ENCODE assay signal across 1 cellular context in the genomic region with DNA sequence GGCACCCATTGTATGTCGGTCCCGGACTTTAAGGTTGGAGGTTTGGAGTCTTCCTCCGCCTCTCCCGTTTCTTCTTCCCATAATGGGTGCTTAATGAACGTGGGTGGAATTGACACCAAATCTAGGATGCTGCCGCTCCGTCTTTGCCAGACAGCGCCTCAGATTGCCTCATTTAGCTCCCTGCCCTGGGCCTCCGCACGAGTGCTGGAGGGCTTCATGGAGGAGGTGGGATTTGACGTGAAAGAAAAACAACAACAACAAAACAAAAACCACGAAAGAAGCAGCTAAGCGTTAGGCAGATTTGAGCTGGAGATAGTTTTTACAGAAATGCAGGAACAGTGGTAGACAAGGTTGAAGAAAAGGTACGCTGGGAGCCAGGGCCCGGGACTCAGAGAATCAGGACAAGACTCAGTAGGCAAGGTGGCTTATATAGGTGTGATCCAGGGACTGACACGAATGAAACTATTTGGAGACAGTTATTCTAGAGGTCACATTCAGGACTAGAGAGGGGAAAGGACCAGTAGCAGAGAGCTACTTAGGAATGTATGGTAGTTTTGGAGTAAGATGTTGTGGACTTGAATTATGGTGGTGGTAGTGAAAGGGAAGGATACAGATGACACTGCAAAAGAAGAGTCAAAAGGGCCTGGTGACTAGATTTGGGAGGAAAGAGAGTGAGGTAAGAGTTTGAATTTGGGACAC.
TF ChIP-seq lines count a peak whose summit lies in the region.

No MANE protein-coding gene starts in this region.

TF ChIP-seq in GM12878, 131 proteins besides CTCF, POLR2A, EP300 and RAD21:
- TF ChIP-seq IKZF2 (IDR thresholded peaks at IDR 0.05) = peak in 1 of 2 experiments; percentile 21; a peak in 1 of 4 replicates
- 0 out of 2 replicates have a peak, but pooled peaks have one; percentile 1 for TF ChIP-seq BCL11A (IDR thresholded peaks at IDR 0.05; ENCODE audit: low read depth, low read length)
- TF ChIP-seq, protein P1, sequence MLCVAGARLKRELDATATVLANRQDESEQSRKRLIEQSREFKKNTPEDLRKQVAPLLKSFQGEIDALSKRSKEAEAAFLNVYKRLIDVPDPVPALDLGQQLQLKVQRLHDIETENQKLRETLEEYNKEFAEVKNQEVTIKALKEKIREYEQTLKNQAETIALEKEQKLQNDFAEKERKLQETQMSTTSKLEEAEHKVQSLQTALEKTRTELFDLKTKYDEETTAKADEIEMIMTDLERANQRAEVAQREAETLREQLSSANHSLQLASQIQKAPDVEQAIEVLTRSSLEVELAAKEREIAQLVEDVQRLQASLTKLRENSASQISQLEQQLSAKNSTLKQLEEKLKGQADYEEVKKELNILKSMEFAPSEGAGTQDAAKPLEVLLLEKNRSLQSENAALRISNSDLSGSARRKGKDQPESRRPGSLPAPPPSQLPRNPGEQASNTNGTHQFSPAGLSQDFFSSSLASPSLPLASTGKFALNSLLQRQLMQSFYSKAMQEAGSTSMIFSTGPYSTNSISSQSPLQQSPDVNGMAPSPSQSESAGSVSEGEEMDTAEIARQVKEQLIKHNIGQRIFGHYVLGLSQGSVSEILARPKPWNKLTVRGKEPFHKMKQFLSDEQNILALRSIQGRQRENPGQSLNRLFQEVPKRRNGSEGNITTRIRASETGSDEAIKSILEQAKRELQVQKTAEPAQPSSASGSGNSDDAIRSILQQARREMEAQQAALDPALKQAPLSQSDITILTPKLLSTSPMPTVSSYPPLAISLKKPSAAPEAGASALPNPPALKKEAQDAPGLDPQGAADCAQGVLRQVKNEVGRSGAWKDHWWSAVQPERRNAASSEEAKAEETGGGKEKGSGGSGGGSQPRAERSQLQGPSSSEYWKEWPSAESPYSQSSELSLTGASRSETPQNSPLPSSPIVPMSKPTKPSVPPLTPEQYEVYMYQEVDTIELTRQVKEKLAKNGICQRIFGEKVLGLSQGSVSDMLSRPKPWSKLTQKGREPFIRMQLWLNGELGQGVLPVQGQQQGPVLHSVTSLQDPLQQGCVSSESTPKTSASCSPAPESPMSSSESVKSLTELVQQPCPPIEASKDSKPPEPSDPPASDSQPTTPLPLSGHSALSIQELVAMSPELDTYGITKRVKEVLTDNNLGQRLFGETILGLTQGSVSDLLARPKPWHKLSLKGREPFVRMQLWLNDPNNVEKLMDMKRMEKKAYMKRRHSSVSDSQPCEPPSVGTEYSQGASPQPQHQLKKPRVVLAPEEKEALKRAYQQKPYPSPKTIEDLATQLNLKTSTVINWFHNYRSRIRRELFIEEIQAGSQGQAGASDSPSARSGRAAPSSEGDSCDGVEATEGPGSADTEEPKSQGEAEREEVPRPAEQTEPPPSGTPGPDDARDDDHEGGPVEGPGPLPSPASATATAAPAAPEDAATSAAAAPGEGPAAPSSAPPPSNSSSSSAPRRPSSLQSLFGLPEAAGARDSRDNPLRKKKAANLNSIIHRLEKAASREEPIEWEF (IDR thresholded peaks at IDR 0.05; ENCODE audit: insufficient replicate concordance, low read depth, low read length) = peak; percentile 20
- 0 out of 2 replicates have a peak, but pooled peaks have one; percentile 49 for TF ChIP-seq STAT1 (conservative IDR thresholded peaks at IDR 0.05)
- no peak for TF ChIP-seq CEBPZ (IDR thresholded peaks at IDR 0.05; ENCODE audit: low read depth, low read length)
